20 cellular contexts compared by ENCODE assay signal in the genomic region with DNA sequence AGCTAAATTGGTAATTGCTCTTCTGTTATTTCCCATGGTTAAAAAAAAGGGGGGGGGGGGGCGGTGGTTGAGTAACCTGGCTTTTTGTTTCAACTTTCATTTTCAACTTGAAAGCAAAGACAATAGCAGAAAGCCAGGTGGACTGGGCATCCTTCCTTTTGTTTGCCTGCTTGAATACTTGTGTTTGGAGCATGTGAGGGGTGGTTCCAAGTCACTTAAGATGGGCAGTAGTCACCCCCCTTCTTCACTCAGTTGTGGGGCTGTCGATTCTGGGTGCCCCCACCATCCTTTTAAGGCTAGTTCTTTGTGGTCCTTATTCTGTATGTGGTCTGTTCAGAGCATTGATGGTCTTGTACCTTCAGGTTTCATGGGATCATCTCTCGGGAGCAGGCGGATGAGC.
"Had no signal": no experiment of that assay in that cellular context is flagged by ENCODE, and none has a peak within 500 bp of the region (broad histone marks: within the 10 kb centered on the region; RNA-seq: fewer than 3 reads in every experiment).

No MANE protein-coding gene starts in this region.

- H3K36me3 Mint-ChIP-seq: activated naive CD8-positive, alpha-beta T cell treated with anti-CD3 and anti-CD28 coated beads, Interleukin-2, amount 10 ng/mL, durations not matched to agents 7 days and 5 days; naive thymus-derived CD4-positive, alpha-beta T cell had no signal

- H3K4me1 Mint-ChIP-seq: endodermal cell had no signal

- H3K27me3 Mint-ChIP-seq: activated T-cell treated with anti-CD3 and anti-CD28 coated beads, Interleukin-2, amount 50 U/mL, for 24 hours; type B pancreatic cell had no signal

- H3K9me3 Mint-ChIP-seq: activated CD4-positive, alpha-beta T cell treated with anti-CD3 and anti-CD28 coated beads, Interleukin-2, amount 10 ng/mL, durations not matched to agents 7 days and 5 days; activated naive CD8-positive, alpha-beta T cell treated with anti-CD3 and anti-CD28 coated beads, Interleukin-2, amount 10 ng/mL, durations not matched to agents 7 days and 5 days; activated T-cell treated with anti-CD3 and anti-CD28 coated beads, Interleukin-2, amount 50 U/mL, for 24 hours; activated T-helper 2 cell treated with anti-CD3 and anti-CD28 coated beads, Interferon-gamma antibody, Interleukin-2, Interleukin-4, amounts not matched to agents 10 μg/mL and 5 μg/mL and 100 μg/mL, durations not matched to agents 14 hours and 24 hours and 36 hours; endodermal cell; naive thymus-derived CD4-positive, alpha-beta T cell had no signal

- H3K4me3 Mint-ChIP-seq: activated CD4-positive, alpha-beta T cell treated with anti-CD3 and anti-CD28 coated beads, Interleukin-2, amount 10 ng/mL, durations not matched to agents 7 days and 5 days; activated CD8-positive, alpha-beta T cell treated with anti-CD3 and anti-CD28 coated beads, Interleukin-2, amount 10 ng/mL, durations not matched to agents 7 days and 5 days; activated naive CD8-positive, alpha-beta T cell treated with anti-CD3 and anti-CD28 coated beads, Interleukin-2, amount 10 ng/mL, durations not matched to agents 7 days and 5 days; activated T-cell treated with anti-CD3 and anti-CD28 coated beads, Interleukin-2, amount 50 U/mL, for 24 hours; endodermal cell; naive thymus-derived CD4-positive, alpha-beta T cell; type B pancreatic cell had no signal

- H3K27me3 ChIP-seq: pancreas, right lobe of liver, stomach had no signal

- H3K4me1 ChIP-seq: right lobe of liver had no signal

- H3K27ac Mint-ChIP-seq: activated CD4-positive, alpha-beta T cell treated with anti-CD3 and anti-CD28 coated beads, Interleukin-2, amount 10 ng/mL, durations not matched to agents 7 days and 5 days; activated CD8-positive, alpha-beta T cell treated with anti-CD3 and anti-CD28 coated beads, Interleukin-2, amount 10 ng/mL, durations not matched to agents 7 days and 5 days; activated naive CD8-positive, alpha-beta T cell treated with anti-CD3 and anti-CD28 coated beads, Interleukin-2, amount 10 ng/mL, durations not matched to agents 7 days and 5 days; activated T-cell treated with anti-CD3 and anti-CD28 coated beads, Interleukin-2, amount 50 U/mL, for 24 hours; activated T-helper 2 cell treated with anti-CD3 and anti-CD28 coated beads, Interferon-gamma antibody, Interleukin-2, Interleukin-4, amounts not matched to agents 10 μg/mL and 5 μg/mL and 100 μg/mL, durations not matched to agents 14 hours and 24 hours and 36 hours; endodermal cell; naive thymus-derived CD4-positive, alpha-beta T cell; type B pancreatic cell had no signal

- H3K27ac ChIP-seq: epithelial cell of prostate, pancreas, right lobe of liver, stomach had no signal

- ATAC-seq: activated CD4-positive, CD25-positive, alpha-beta regulatory T cell treated with anti-CD3 and anti-CD28 coated beads, Interleukin-2, amount 50 U/mL, for 24 hours; activated CD8-positive, alpha-beta T cell treated with anti-CD3 and anti-CD28 coated beads, Interleukin-2, amount 10 ng/mL, durations not matched to agents 7 days and 5 days; naive thymus-derived CD4-positive, alpha-beta T cell had no signal

- H3K9me3 ChIP-seq: pancreas, right lobe of liver, stomach had no signal

- DNase-seq: activated CD4-positive, alpha-beta T cell treated with anti-CD3 and anti-CD28 coated beads, Interleukin-2, amount 10 ng/mL, durations not matched to agents 7 days and 5 days; activated CD8-positive, alpha-beta T cell treated with anti-CD3 and anti-CD28 coated beads, Interleukin-2, amount 10 ng/mL, durations not matched to agents 7 days and 5 days; activated naive CD4-positive, alpha-beta T cell treated with Interleukin-2 at 50 U/mL for 16 hours; activated naive CD8-positive, alpha-beta T cell treated with anti-CD3 and anti-CD28 coated beads, Interleukin-2, amount 10 ng/mL, durations not matched to agents 7 days and 5 days; activated T-cell treated with anti-CD3 and anti-CD28 coated beads, Interleukin-2, amount 50 U/mL, for 24 hours; amygdala; endodermal cell; foreskin fibroblast; mesendoderm; naive thymus-derived CD4-positive, alpha-beta T cell; pancreas; right lobe of liver; small intestine; stimulated activated CD4-positive, alpha-beta T cell treated with anti-CD3 and anti-CD28 coated beads, Interleukin-15, amount 100 ng/mL, for 24 hours; stimulated activated CD4-positive, alpha-beta T cell treated with anti-CD3 and anti-CD28 coated beads, Interleukin-2, amount 100 ng/mL, for 48 hours; stomach had no signal

- H3K4me3 ChIP-seq: pancreas, right lobe of liver, stomach had no signal
